Comparison of ENCODE assay signal across 27 cellular contexts in genomic region chr5:51033215-51033614, GRCh38.
DNase-seq lines count a peak whose midpoint lies in the region; ATAC-seq and TF ChIP-seq lines count a peak whose summit lies in the region.
"Had no signal": no experiment of that assay in that cellular context is flagged by ENCODE, and none has a peak within 500 bp of the region (broad histone marks: within the 10 kb centered on the region; RNA-seq: fewer than 3 reads in every experiment).

No MANE protein-coding gene starts in this region.

- TF ChIP-seq CTCF in LNCaP clone FGC (IDR thresholded peaks at IDR 0.05; ENCODE audit: control insufficient read depth, extremely low read depth, insufficient read depth) (no peak), left lung (IDR thresholded peaks at IDR 0.05) (no peak), esophagus muscularis mucosa (IDR thresholded peaks at IDR 0.05) (no peak)

- peak; percentile 68 for ATAC-seq in left lung
- ATAC-seq in GM18511 (IDR thresholded peaks at IDR 0.05; ENCODE audit: unreplicated experiment), result no peak
- ATAC-seq: activated T-cell treated with anti-CD3 and anti-CD28 coated beads, Interleukin-2, amount 50 U/mL, for 4 hours; CD8-positive, alpha-beta T cell; GM23338; PC-3; T-cell had no signal

- TF ChIP-seq EP300 in esophagus muscularis mucosa (IDR thresholded peaks at IDR 0.05), result no peak

- in situ Hi-C loops in ACHN (cut with HindIII; ENCODE audit: low pct_ligation_motif_present, low pct_unique_long_range_greater_than_20kb, low sequenced_read_pairs), result no loop called here

- H3K36me3 ChIP-seq in left lung, result no peaks in the 10 kb centered on the region
- H3K36me3 ChIP-seq in esophagus muscularis mucosa, result no peaks in the 10 kb centered on the region

- H3K27ac ChIP-seq in left lung (no peak overlapping the region), esophagus muscularis mucosa (replicated peaks in 1 of 4) (no peak overlapping the region)

- H3K4me1 ChIP-seq in left lung (no peaks in the 10 kb centered on the region), esophagus muscularis mucosa (no peaks in the 10 kb centered on the region)

- no peak for TF ChIP-seq POLR2A in esophagus muscularis mucosa (IDR thresholded peaks at IDR 0.05; ENCODE audit: low read depth)

- WGBS in esophagus muscularis mucosa, result 79% methylated on average over 4 of the region's 4 CpGs

- H3K27me3 ChIP-seq in left lung, result no peaks in the 10 kb centered on the region
- H3K27me3 ChIP-seq in esophagus muscularis mucosa, result no peaks in the 10 kb centered on the region

- intact Hi-C loops in left lung (cut with DNase I), result no loop called here
- intact Hi-C loops in esophagus muscularis mucosa (cut with DNase I), result no loop called here

- H3K4me3 ChIP-seq in LNCaP clone FGC (ENCODE audit: low read depth, low read length) (no peak overlapping the region), left lung (no peak overlapping the region), esophagus muscularis mucosa (no peak overlapping the region)
- H3K4me3 ChIP-seq: GM23338, smooth muscle cell had no signal

- peak; percentile 76 for DNase-seq in DMS53 (lab: John Stamatoyannopoulos, UW)
- peak; percentile 81 for DNase-seq in LNCaP clone FGC (ENCODE audit: low read depth)
- DNase-seq in NCI-H69 (lab: John Stamatoyannopoulos, UW), result peak; percentile 98
- DNase-seq in left lung, result no peak
- no peak for DNase-seq in ACHN
- DNase-seq in esophagus muscularis mucosa (ENCODE audit: extremely low spot score), result no peak
- DNase-seq: activated CD4-positive, CD25-positive, alpha-beta regulatory T cell treated with anti-CD3 and anti-CD28 coated beads, Interleukin-2, amount 50 U/mL, for 72 hours; activated CD8-positive, alpha-beta memory T cell treated with anti-CD3 and anti-CD28 coated beads for 24 hours; activated naive CD4-positive, alpha-beta T cell; activated T-cell treated with anti-CD3 and anti-CD28 coated beads, Interleukin-2, amount 50 U/mL, for 4 hours; AML-193; CD8-positive, alpha-beta T cell; cortex of kidney; EL; endodermal cell; mesendoderm; naive B cell; NCI-H187 treated with DMSO at 0.1 percent for 48 hours; occipital lobe; PC-3; SIG-M5; stimulated activated CD4-positive, alpha-beta T cell treated with anti-CD3 and anti-CD28 coated beads, Interleukin-4, amount 100 ng/mL, for 1 hour; stimulated activated naive CD4-positive, alpha-beta T cell treated with Interleukin-2 at 50 U/mL for 16 hours; T-cell had no signal

- H3K9me3 ChIP-seq in left lung (no peaks in the 10 kb centered on the region), esophagus muscularis mucosa (no peaks in the 10 kb centered on the region)

Comparison
In these comparisons a context has a peak if more than half of its experiments do, and no peak if none do; other contexts are left out.
1. DNase-seq: peak in DMS53 (single experiment), LNCaP clone FGC (single experiment) and NCI-H69 (single experiment); none in left lung (0 of 2), ACHN (single experiment) and esophagus muscularis mucosa (single experiment).